ENCODE assay signal across 1 cellular context in genomic region chr12:130878193-130879185, GRCh38.
TF ChIP-seq lines count a peak whose summit lies in the region.

No MANE protein-coding gene starts in this region.

TF ChIP-seq in IMR-90, 13 proteins besides CTCF, POLR2A, EP300 and RAD21:
- TF ChIP-seq ELK1 (IDR thresholded peaks at IDR 0.05; ENCODE audit: borderline replicate concordance, low read depth, low read length) (no peak), CEBPB (IDR thresholded peaks at IDR 0.05; ENCODE audit: low read depth, low read length) (no peak), NFE2L2 (IDR thresholded peaks at IDR 0.05; ENCODE audit: low read depth, low read length) (no peak), RFX5 (IDR thresholded peaks at IDR 0.05; ENCODE audit: low read depth, low read length) (no peak), BHLHE40 (IDR thresholded peaks at IDR 0.05; ENCODE audit: low read depth, low read length) (no peak), MAZ (IDR thresholded peaks at IDR 0.05; ENCODE audit: borderline replicate concordance, low read depth, low read length) (no peak), CHD1 (IDR thresholded peaks at IDR 0.05; ENCODE audit: low read depth, low read length) (no peak), RCOR1 (IDR thresholded peaks at IDR 0.05; ENCODE audit: insufficient replicate concordance, low read length) (no peak), MAFK (IDR thresholded peaks at IDR 0.05; ENCODE audit: low read depth, low read length) (no peak), FOS (IDR thresholded peaks at IDR 0.05; ENCODE audit: low read depth, low read length) (no peak), MXI1 (IDR thresholded peaks at IDR 0.05; ENCODE audit: borderline replicate concordance, low read depth, low read length) (no peak), SMC3 (IDR thresholded peaks at IDR 0.05; ENCODE audit: low read depth, low read length) (no peak)
- TF ChIP-seq, protein P1, sequence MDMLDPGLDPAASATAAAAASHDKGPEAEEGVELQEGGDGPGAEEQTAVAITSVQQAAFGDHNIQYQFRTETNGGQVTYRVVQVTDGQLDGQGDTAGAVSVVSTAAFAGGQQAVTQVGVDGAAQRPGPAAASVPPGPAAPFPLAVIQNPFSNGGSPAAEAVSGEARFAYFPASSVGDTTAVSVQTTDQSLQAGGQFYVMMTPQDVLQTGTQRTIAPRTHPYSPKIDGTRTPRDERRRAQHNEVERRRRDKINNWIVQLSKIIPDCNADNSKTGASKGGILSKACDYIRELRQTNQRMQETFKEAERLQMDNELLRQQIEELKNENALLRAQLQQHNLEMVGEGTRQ (IDR thresholded peaks at IDR 0.05; ENCODE audit: low read depth, low read length), result no peak
